25 cellular contexts compared by ENCODE assay signal in the genomic region with DNA sequence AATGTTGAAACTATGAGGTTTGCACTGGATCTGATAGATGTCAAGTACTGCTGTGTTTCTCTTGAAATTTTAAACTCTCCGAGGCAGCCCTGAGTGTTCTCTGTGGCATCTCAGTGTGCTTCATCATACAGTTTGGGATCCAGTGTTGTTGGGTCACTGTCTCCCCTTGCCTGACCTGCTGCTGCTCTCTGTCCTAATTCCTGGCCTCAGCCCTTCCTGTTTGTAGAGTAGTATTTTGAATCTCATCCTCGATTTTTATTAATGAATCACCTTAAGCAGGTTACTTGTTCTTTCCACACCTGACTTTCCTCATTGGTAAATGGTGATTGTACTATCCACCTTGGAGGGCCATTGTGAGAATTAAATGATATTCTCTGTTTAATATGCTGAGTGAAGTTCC.
"Had no signal": no experiment of that assay in that cellular context is flagged by ENCODE, and none has a peak within 500 bp of the region (broad histone marks: within the 10 kb centered on the region; RNA-seq: fewer than 3 reads in every experiment).

No MANE protein-coding gene starts in this region.

- H3K9me3 ChIP-seq: stomach, suprapubic skin, testis, thoracic aorta, thyroid gland, tibial artery, tibial nerve, transverse colon, upper lobe of left lung, upper lobe of right lung, uterus, vagina had no signal

- DNase-seq: stimulated activated CD4-positive, alpha-beta T cell treated with anti-CD3 and anti-CD28 coated beads, Interleukin-2, amount 100 ng/mL, for 48 hours; stimulated activated CD4-positive, alpha-beta T cell treated with anti-CD3 and anti-CD28 coated beads, Interleukin-4, amount 100 ng/mL, for 1 hour; stimulated activated CD4-positive, alpha-beta T cell treated with anti-CD3 and anti-CD28 coated beads, Interleukin-4, amount 100 ng/mL, for 4 hours; stimulated activated CD8-positive, alpha-beta memory T cell treated with anti-CD3 and anti-CD28 coated beads, Interleukin-4, amount 100 ng/mL, for 48 hours; stimulated activated naive B cell treated with anti-CD40 and anti-IgM and Interleukin-4, amounts not matched to agents 10 μg/mL and 1 μg/mL and 100 μg/mL, for 72 hours; stimulated activated naive CD4-positive, alpha-beta T cell; stimulated activated naive CD4-positive, alpha-beta T cell treated with Interleukin-2 at 50 U/mL for 16 hours; stimulated activated naive CD8-positive, alpha-beta T cell treated with anti-CD3 and anti-CD28 coated beads, Interleukin-15, amount 100 ng/mL, for 72 hours; stimulated activated naive CD8-positive, alpha-beta T cell treated with anti-CD3 and anti-CD28 coated beads, Interleukin-15, Interleukin-2, amounts not matched to agents 100 U/mL and 50 U/mL, for 24 hours; stomach; substantia nigra; testis; thyroid gland; tibial artery; transverse colon; trophoblast cell; upper lobe of left lung; upper lobe of right lung; uterus had no signal

- H3K27me3 ChIP-seq: testis, thyroid gland, tibial nerve, upper lobe of left lung, uterus, vagina had no signal

- H3K4me3 ChIP-seq: stomach, suprapubic skin, testis, thoracic aorta, thyroid gland, tibial artery, tibial nerve, transverse colon, upper lobe of left lung, upper lobe of right lung, uterus, vagina had no signal

- H3K36me3 ChIP-seq: stomach, suprapubic skin, thoracic aorta, thyroid gland, tibial artery, tibial nerve, transverse colon, upper lobe of left lung, upper lobe of right lung, uterus, vagina had no signal

- H3K4me1 ChIP-seq: stomach, suprapubic skin, testis, thyroid gland, tibial artery, tibial nerve, transverse colon, upper lobe of left lung, upper lobe of right lung, uterus, vagina had no signal

- ATAC-seq: stimulated activated effector memory CD8-positive, alpha-beta T cell treated with anti-CD3 and anti-CD28 coated beads, Interleukin-12 subunit alpha, Interleukin-12 subunit beta, amount 100 ng/mL, for 72 hours; stimulated activated memory B cell treated with anti-CD40 and anti-IgM and Interleukin-4, amounts not matched to agents 10 μg/mL and 1 μg/mL and 100 μg/mL, for 72 hours; stimulated activated naive B cell treated with anti-CD40 and anti-IgM and Interleukin-4, amounts not matched to agents 10 μg/mL and 1 μg/mL and 100 μg/mL, for 72 hours; stimulated activated naive CD8-positive, alpha-beta T cell treated with anti-CD3 and anti-CD28 coated beads, Interleukin-15, amount 100 ng/mL, for 72 hours; stimulated activated naive CD8-positive, alpha-beta T cell treated with anti-CD3 and anti-CD28 coated beads, Interleukin-15, Interleukin-2, amounts not matched to agents 100 U/mL and 50 U/mL, for 24 hours; upper lobe of right lung had no signal

- H3K27ac ChIP-seq: stomach, suprapubic skin, testis, thoracic aorta, thyroid gland, tibial artery, tibial nerve, transverse colon, upper lobe of left lung, upper lobe of right lung, uterus, vagina had no signal
